1 cellular context compared by ENCODE assay signal in genomic region chr2:120787512-120788348, GRCh38.
TF ChIP-seq lines count a peak whose summit lies in the region.

No MANE protein-coding gene starts in this region.

TF ChIP-seq in GM23338, 12 proteins besides CTCF, POLR2A, EP300 and RAD21 (continued from another document):
- no peak for TF ChIP-seq REST (IDR thresholded peaks at IDR 0.05; ENCODE audit: unreplicated experiment)
- TF ChIP-seq POLR2AphosphoS5 (IDR thresholded peaks at IDR 0.05; ENCODE audit: low read depth): no peak
- TF ChIP-seq ZNF331 (CRISPR knock-in tag; IDR thresholded peaks at IDR 0.05; ENCODE audit: low read depth): no peak
- TF ChIP-seq ZNF462 (CRISPR knock-in tag; IDR thresholded peaks at IDR 0.05): no peak
- no peak for TF ChIP-seq NANOG (IDR thresholded peaks at IDR 0.05; ENCODE audit: borderline replicate concordance)
- no peak for TF ChIP-seq CREB1 (CRISPR knock-in tag; IDR thresholded peaks at IDR 0.05; ENCODE audit: low read depth)
- TF ChIP-seq EZH2 (IDR thresholded peaks at IDR 0.05; ENCODE audit: low read depth, unreplicated experiment): no peak
- TF ChIP-seq JUNB (IDR thresholded peaks at IDR 0.05; ENCODE audit: unreplicated experiment): no peak
